Comparison of ENCODE assay signal across 1 cellular context in genomic region chr3:13546667-13547171, GRCh38.
TF ChIP-seq lines count a peak whose summit lies in the region.

No MANE protein-coding gene starts in this region.

TF ChIP-seq in HEK293, 187 proteins besides CTCF, POLR2A, EP300 and RAD21 (continued from another document):
- TF ChIP-seq ZNF26 (tag by site-specific recombination; IDR thresholded peaks at IDR 0.05) (no peak), PRDM6 (tag by site-specific recombination; IDR thresholded peaks at IDR 0.05) (no peak), ZSCAN30 (tag by site-specific recombination; IDR thresholded peaks at IDR 0.05) (no peak), ZNF157 (tag by site-specific recombination; IDR thresholded peaks at IDR 0.05) (no peak), ZNF37A (tag by site-specific recombination; IDR thresholded peaks at IDR 0.05) (no peak), SCRT2 (tag by site-specific recombination; IDR thresholded peaks at IDR 0.05) (no peak), HIC1 (tag by site-specific recombination; IDR thresholded peaks at IDR 0.05) (no peak), ZBTB48 (tag by site-specific recombination; IDR thresholded peaks at IDR 0.05) (0 out of 2 replicates have a peak, but pooled peaks have one; percentile 40), ZIC2 (tag by site-specific recombination; IDR thresholded peaks at IDR 0.05) (peak; percentile 74), SETDB1 (IDR thresholded peaks at IDR 0.05; ENCODE audit: insufficient read length, low read length) (no peak), EGR2 (tag by site-specific recombination; IDR thresholded peaks at IDR 0.05; ENCODE audit: low read depth) (no peak), ZNF350 (tag by site-specific recombination; IDR thresholded peaks at IDR 0.05) (no peak), ZNF292 (tag by site-specific recombination; IDR thresholded peaks at IDR 0.05; ENCODE audit: borderline replicate concordance, low read depth) (no peak), ZNF169 (tag by site-specific recombination; IDR thresholded peaks at IDR 0.05) (no peak), ZNF449 (tag by site-specific recombination; IDR thresholded peaks at IDR 0.05) (no peak), ZEB2 (tag by site-specific recombination; IDR thresholded peaks at IDR 0.05) (0 out of 2 replicates have a peak, but pooled peaks have one; percentile 45), ZNF433 (tag by site-specific recombination; IDR thresholded peaks at IDR 0.05; ENCODE audit: low read depth) (no peak), ZBTB17 (tag by site-specific recombination; IDR thresholded peaks at IDR 0.05) (peak; percentile 25; the same call in 1 of the 2 replicates), HOXA7 (CRISPR knock-in tag; IDR thresholded peaks at IDR 0.05; ENCODE audit: borderline replicate concordance) (no peak), SP7 (tag by site-specific recombination; IDR thresholded peaks at IDR 0.05) (no peak), BCL11A (tag by site-specific recombination; IDR thresholded peaks at IDR 0.05; ENCODE audit: low read depth) (no peak), ZNF670 (tag by site-specific recombination; IDR thresholded peaks at IDR 0.05; ENCODE audit: low read depth) (no peak), ZNF654 (tag by site-specific recombination; IDR thresholded peaks at IDR 0.05; ENCODE audit: low read depth) (no peak), PRDM10 (tag by site-specific recombination; IDR thresholded peaks at IDR 0.05) (no peak), ZNF645 (tag by site-specific recombination; IDR thresholded peaks at IDR 0.05) (no peak), HOXD13 (CRISPR knock-in tag; IDR thresholded peaks at IDR 0.05; ENCODE audit: borderline replicate concordance) (no peak), OSR2 (tag by site-specific recombination; IDR thresholded peaks at IDR 0.05) (no peak), ZNF19 (tag by site-specific recombination; IDR thresholded peaks at IDR 0.05; ENCODE audit: low read depth) (no peak), GLIS2 (tag by site-specific recombination; IDR thresholded peaks at IDR 0.05) (no peak), ZNF473 (tag by site-specific recombination; IDR thresholded peaks at IDR 0.05) (no peak), INSM2 (tag by site-specific recombination; IDR thresholded peaks at IDR 0.05) (no peak), ZNF280C (tag by site-specific recombination; IDR thresholded peaks at IDR 0.05) (no peak), ZFP37 (tag by site-specific recombination; IDR thresholded peaks at IDR 0.05) (no peak), MYNN (tag by site-specific recombination; IDR thresholded peaks at IDR 0.05; ENCODE audit: borderline replicate concordance) (no peak), ZNF596 (tag by site-specific recombination; IDR thresholded peaks at IDR 0.05) (no peak), ZNF777 (tag by site-specific recombination; IDR thresholded peaks at IDR 0.05; ENCODE audit: borderline replicate concordance) (no peak), GLI2 (tag by site-specific recombination; IDR thresholded peaks at IDR 0.05; ENCODE audit: borderline replicate concordance, low read depth) (no peak), ZNF362 (tag by site-specific recombination; IDR thresholded peaks at IDR 0.05) (no peak)
